ENCODE assay signal across 8 cellular contexts in the genomic region with DNA sequence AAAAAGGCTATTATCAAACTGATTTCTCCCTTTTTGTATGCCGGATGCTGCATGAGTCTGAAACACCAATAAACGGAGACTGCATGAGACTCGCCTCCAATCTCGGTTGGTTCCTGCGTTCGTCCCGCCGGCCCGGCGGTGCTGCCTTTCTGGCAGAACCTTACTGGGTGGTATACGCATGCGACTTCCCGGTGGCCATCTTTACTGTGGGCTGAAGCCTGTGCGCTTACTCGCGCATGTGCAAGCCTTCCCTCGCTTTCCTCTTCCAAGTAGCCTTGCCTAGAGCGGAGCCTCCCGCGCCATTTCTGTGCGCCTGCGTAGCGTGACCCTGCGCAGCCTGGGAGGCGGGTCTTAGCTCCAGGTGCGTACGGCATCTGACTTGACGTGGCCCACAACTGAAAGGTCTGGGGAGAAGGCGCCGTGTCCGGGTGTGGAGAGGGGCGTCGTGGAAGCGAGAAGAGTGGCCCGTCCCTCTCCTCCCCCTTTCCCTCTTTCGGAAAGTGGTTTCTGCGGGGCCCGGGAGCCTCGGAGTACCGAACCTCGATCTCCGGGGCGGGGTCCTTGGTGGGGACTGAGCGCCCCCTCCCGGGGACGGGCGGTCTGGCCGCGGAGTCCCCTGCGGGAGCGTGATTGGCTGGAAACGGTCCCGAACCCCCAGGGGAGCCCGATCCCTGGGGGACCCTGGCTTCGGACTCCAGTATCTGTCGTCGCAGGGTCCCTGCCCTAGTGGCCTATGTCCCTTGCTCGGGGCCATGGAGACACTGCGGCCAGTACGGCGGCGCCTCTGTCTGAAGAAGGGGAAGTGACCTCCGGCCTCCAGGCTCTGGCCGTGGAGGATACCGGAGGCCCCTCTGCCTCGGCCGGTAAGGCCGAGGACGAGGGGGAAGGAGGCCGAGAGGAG. TPM values are rescaled to one million over a fixed set of nuclear protein-coding genes. Genes with fewer than 3 reads are reported as not detected.
DNase-seq lines count a peak whose midpoint lies in the region; ATAC-seq lines count a peak whose summit lies in the region.

A gene (plus strand): TSS at position 360 of the 901 bp plus-strand sequence. CDS start 374 bp downstream, at position 734.

- H3K27me3 Mint-ChIP-seq in effector memory CD8-positive, alpha-beta T cell, result no peaks in the 10 kb centered on the region
- H3K27me3 Mint-ChIP-seq in memory B cell, result peaks cover 3% of the 10 kb centered on the region

- POLR2A ChIA-PET in activated CD8-positive, alpha-beta memory T cell treated with anti-CD3 and anti-CD28 coated beads for 36 hours (lab: Charles Lee), result interaction anchor here (0.6 to 2.3 kb wide), 9 partner anchors 8 to 249 kb away, joined by 3 to 31 read pairs (median 4); a partner anchor contains a TSS

- CTCF ChIA-PET in activated CD8-positive, alpha-beta memory T cell treated with anti-CD3 and anti-CD28 coated beads for 36 hours (lab: Charles Lee), result interaction anchor here (0.5 to 3.5 kb wide), 21 partner anchors 9 to 157 kb away, joined by 3 to 20 read pairs (median 3); a partner anchor contains a TSS

- peaks cover 68% of the 10 kb centered on the region for H3K36me3 Mint-ChIP-seq in effector memory CD8-positive, alpha-beta T cell (ENCODE audit: insufficient read depth)
- peaks cover 15% of the 10 kb centered on the region for H3K36me3 Mint-ChIP-seq in memory B cell

- H3K9me3 Mint-ChIP-seq in effector memory CD8-positive, alpha-beta T cell, result no peaks in the 10 kb centered on the region
- H3K9me3 Mint-ChIP-seq in memory B cell, result no peaks in the 10 kb centered on the region

- DNase-seq in COLO668 (lab: John Stamatoyannopoulos, UW; ENCODE audit: unreplicated experiment) (peak; percentile 98), HS-5 (ENCODE audit: low read depth) (peak; percentile 98), memory B cell (ENCODE audit: low spot score in 2 of 2) (peak; percentile 98 to 99)
- peak; percentile 98 for DNase-seq in NK-92 treated with Interleukin-12 subunit alpha and Interleukin-12 subunit beta, amount 100 ng/mL, for 24 hours (lab: John Stamatoyannopoulos, UW)
- DNase-seq in effector memory CD8-positive, alpha-beta T cell, result peak; percentile 97 to 99 (median 99)
- peak; percentile 97 for DNase-seq in stimulated activated CD8-positive, alpha-beta memory T cell treated with anti-CD3 and anti-CD28 coated beads, Interleukin-12 subunit alpha, Interleukin-12 subunit beta, amount 100 ng/mL, for 4 hours (ENCODE audit: low read depth)

- peak; percentile 49 for ATAC-seq in GM19467 (IDR thresholded peaks at IDR 0.05; ENCODE audit: unreplicated experiment)
- ATAC-seq in effector memory CD8-positive, alpha-beta T cell (replicated peaks), result peak; percentile 74
- peak; percentile 77 for ATAC-seq in memory B cell (ENCODE audit: low read depth)

- peak within 1 kb of the TSS; percentile 91 to 93 for H3K4me3 Mint-ChIP-seq in effector memory CD8-positive, alpha-beta T cell
- H3K4me3 Mint-ChIP-seq in memory B cell, result peak within 1 kb of the TSS; percentile 97

- peaks cover 62 to 67% of the 10 kb centered on the region in 2 donors for H3K4me1 Mint-ChIP-seq in effector memory CD8-positive, alpha-beta T cell (ENCODE audit: low read depth in 2 of 2)
- H3K4me1 Mint-ChIP-seq in memory B cell, result peaks cover 50% of the 10 kb centered on the region

- peak within 1 kb of the TSS; percentile 63 to 95 for H3K27ac Mint-ChIP-seq in effector memory CD8-positive, alpha-beta T cell
- peak within 1 kb of the TSS; percentile 96 for H3K27ac Mint-ChIP-seq in memory B cell

RNA-seq across cellular contexts. Expression of the gene that starts here (rescaled TPM):
- total RNA-seq in activated CD8-positive, alpha-beta memory T cell treated with anti-CD3 and anti-CD28 coated beads for 36 hours, result 10 to 100 TPM; 38.3 to 40.9 TPM

Comparison
In these comparisons a context has a peak if more than half of its experiments do, and no peak if none do; other contexts are left out.
1. Peak in every context shown above with its lines: DNase-seq and ATAC-seq.